In the genomic region with DNA sequence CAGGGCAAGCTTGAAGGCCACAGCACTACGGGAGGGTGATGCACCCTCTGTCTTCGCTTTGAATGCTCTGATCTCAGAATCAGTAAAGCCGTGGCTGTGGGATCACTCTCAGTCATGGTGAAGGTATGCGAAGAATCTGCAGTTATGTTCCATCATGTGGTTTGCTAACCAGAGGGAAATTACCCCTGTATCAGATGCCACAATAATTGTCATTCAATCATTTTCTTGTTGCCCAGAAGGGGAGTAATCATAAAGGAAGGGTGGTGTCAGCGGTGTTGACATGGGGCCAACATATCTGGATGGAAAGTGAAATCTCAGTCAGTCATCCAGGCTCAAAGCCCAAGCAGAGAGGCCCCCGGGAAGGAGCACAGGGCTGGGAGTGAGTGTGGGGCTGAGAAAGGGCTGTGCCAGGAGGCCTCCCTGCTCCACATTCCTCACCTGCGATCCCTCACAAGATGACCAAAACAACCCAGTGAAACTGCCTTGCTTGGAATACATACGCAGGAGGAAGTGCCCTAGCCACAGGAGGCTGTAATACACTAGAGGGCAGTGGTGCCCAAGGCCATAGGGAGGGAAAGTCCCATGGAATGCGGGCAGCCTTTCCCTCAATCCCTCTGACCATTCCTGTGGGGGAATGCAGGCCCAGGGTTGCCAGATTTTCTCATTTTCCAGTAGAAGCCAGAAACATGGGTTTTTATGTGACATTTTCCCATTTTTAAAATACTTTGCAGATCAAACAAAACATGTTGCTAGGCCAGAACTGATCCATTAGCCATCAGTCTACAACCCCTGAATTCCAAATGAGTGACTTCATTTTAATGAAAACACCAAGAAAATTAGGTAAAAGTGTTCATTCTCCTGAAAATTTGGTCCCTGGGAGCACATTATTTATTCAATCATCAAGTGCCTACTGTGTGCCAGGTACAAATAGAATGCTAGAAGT, we compare ENCODE assay signal across 9 cellular contexts.
DNase-seq lines count a peak whose midpoint lies in the region; ATAC-seq, FAIRE-seq and TF ChIP-seq lines count a peak whose summit lies in the region.
"Had no signal": no experiment of that assay in that cellular context is flagged by ENCODE, and none has a peak within 500 bp of the region (broad histone marks: within the 10 kb centered on the region; RNA-seq: fewer than 3 reads in every experiment).

No MANE protein-coding gene starts in this region.

- H3K4me2 ChIP-seq in A549: peak overlapping the region; percentile 64
- no peak overlapping the region for H3K4me2 ChIP-seq in neural progenitor cell

- H3K27me3 ChIP-seq in NT2/D1 (ENCODE audit: insufficient read depth, insufficient read length) (no peaks in the 10 kb centered on the region), neural progenitor cell (no peaks in the 10 kb centered on the region)

- H3K9ac ChIP-seq in NT2/D1 (ENCODE audit: insufficient read length, low read depth) (no peak overlapping the region), neural progenitor cell (no peak overlapping the region)

- 0 out of 5 replicates have a peak, but pooled peaks of 1 of the 2 experiments have one; percentile 10 for TF ChIP-seq EP300 in A549 (IDR thresholded peaks at IDR 0.05)

- H3K27ac ChIP-seq in A549: peak overlapping the region; percentile 54 to 83
- peak overlapping the region; percentile 85 for H3K27ac ChIP-seq in epithelial cell of prostate
- no peak overlapping the region for H3K27ac ChIP-seq in neural progenitor cell

- no peak overlapping the region for H3K4me3 Mint-ChIP-seq in neural progenitor cell
- no peak overlapping the region for H3K4me3 Mint-ChIP-seq in immature natural killer cell

- H3K4me1 Mint-ChIP-seq in neural progenitor cell (peaks cover 15% of the 10 kb centered on the region), immature natural killer cell (no peaks in the 10 kb centered on the region)
- H3K4me1 Mint-ChIP-seq: IgD-negative memory B cell had no signal

- H3K9me3 ChIP-seq in A549 (no peaks in the 10 kb centered on the region), NT2/D1 (ENCODE audit: insufficient read depth, low read length) (no peaks in the 10 kb centered on the region), neural progenitor cell (ENCODE audit: low read depth) (no peaks in the 10 kb centered on the region)

- WGBS in A549 (ENCODE audit: missing lambda C conversion rate): 3% methylated on average over 9 of the region's 9 CpGs

- TF ChIP-seq RAD21 in A549 (conservative IDR thresholded peaks at IDR 0.05 in 1 of 2, IDR thresholded peaks at IDR 0.05 in 1 of 2): peak; percentile 69 to 73

- H3F3A ChIP-seq in neural progenitor cell (ENCODE audit: low read depth): no peaks in the 10 kb centered on the region

- H3K36me3 ChIP-seq in NT2/D1 (ENCODE audit: insufficient read depth, insufficient read length, low read length) (no peaks in the 10 kb centered on the region), neural progenitor cell (no peaks in the 10 kb centered on the region)

- H3K9me3 Mint-ChIP-seq in neural progenitor cell: peaks cover 2% of the 10 kb centered on the region
- H3K9me3 Mint-ChIP-seq in immature natural killer cell: no peaks in the 10 kb centered on the region

- no peak for FAIRE-seq in A549 (lab: Jason Lieb, UNC)

- peaks cover 19% of the 10 kb centered on the region for H3K4me1 ChIP-seq in A549
- H3K4me1 ChIP-seq in NT2/D1 (ENCODE audit: insufficient read depth, insufficient read length): peaks cover 6% of the 10 kb centered on the region
- H3K4me1 ChIP-seq in neural progenitor cell: no peaks in the 10 kb centered on the region

- H3K79me2 ChIP-seq in neural progenitor cell (ENCODE audit: low read depth): no peaks in the 10 kb centered on the region

- no peak overlapping the region for H3K4me3 ChIP-seq in A549
- H3K4me3 ChIP-seq in NT2/D1 (ENCODE audit: insufficient read length, low read depth): no peak overlapping the region
- H3K4me3 ChIP-seq in neural progenitor cell: no peak overlapping the region

- H3K27ac Mint-ChIP-seq in neural progenitor cell: peak overlapping the region; percentile 32
- H3K27ac Mint-ChIP-seq in immature natural killer cell: no peak overlapping the region
- H3K27ac Mint-ChIP-seq: IgD-negative memory B cell had no signal

- ATAC-seq in A549: peak; percentile 96
- ATAC-seq in GM18873 (IDR thresholded peaks at IDR 0.05; ENCODE audit: low FRiP score, unreplicated experiment): no peak

- POLR2A ChIA-PET in A549 (lab: Yijun Ruan, JAX): no interaction called here

- CTCF ChIA-PET in A549 (lab: Yijun Ruan, JAX): interaction anchor here (0.8 to 1.5 kb wide), 7 partner anchors 11 to 408 kb away, joined by 3 to 6 read pairs (median 4); no protein-coding TSS in a partner anchor

- TF ChIP-seq CTCF in A549 (IDR thresholded peaks at IDR 0.05) (peak; percentile 59), neural progenitor cell (IDR thresholded peaks at IDR 0.05) (peak; percentile 61)

- H3K27me3 Mint-ChIP-seq in neural progenitor cell (ENCODE audit: insufficient read depth, low read depth): peaks cover 6% of the 10 kb centered on the region
- peaks cover 2 to 9% (median 4%) of the 10 kb centered on the region in 3 donors for H3K27me3 Mint-ChIP-seq in immature natural killer cell (ENCODE audit: low read depth in 3 of 3)

- peak overlapping the region; percentile 38 for H2AFZ ChIP-seq in neural progenitor cell (replicated peaks)

- TF ChIP-seq POLR2A in A549 (IDR thresholded peaks at IDR 0.05; ENCODE audit: low read length): no peak

- H3K36me3 Mint-ChIP-seq in neural progenitor cell (no peaks in the 10 kb centered on the region), immature natural killer cell (no peaks in the 10 kb centered on the region)
- H3K36me3 Mint-ChIP-seq: IgD-negative memory B cell had no signal

- H4K20me1 ChIP-seq in neural progenitor cell (ENCODE audit: low read depth): no peaks in the 10 kb centered on the region

- peak; percentile 70 to 79 for DNase-seq in A549 (ENCODE audit: low read depth in 1 of 2, low spot score in 1 of 2)
- peak; percentile 99 for DNase-seq in ELR (ENCODE audit: low read depth)
- peak; percentile 86 for DNase-seq in NT2/D1 (ENCODE audit: low read depth, low spot score)
- peak; percentile 85 for DNase-seq in epithelial cell of prostate (ENCODE audit: low read depth, low spot score)
- DNase-seq in neural progenitor cell (ENCODE audit: low spot score): peak; percentile 65
- no peak for DNase-seq in immature natural killer cell
- DNase-seq in NCI-H1105 treated with DMSO at 0.1 percent for 48 hours (lab: John Stamatoyannopoulos, UW): no peak

TF ChIP-seq in A549, 52 proteins besides CTCF, POLR2A, EP300 and RAD21 (continues in another document):
- TF ChIP-seq ZNF302 (CRISPR knock-in tag; IDR thresholded peaks at IDR 0.05) (no peak), POLR2AphosphoS2 (conservative IDR thresholded peaks at IDR 0.05; ENCODE audit: low read length) (no peak), PBX3 (IDR thresholded peaks at IDR 0.05) (no peak), ZC3H11A (IDR thresholded peaks at IDR 0.05) (no peak), HMGXB4 (CRISPR knock-in tag; IDR thresholded peaks at IDR 0.05; ENCODE audit: borderline replicate concordance) (no peak), RCOR1 (IDR thresholded peaks at IDR 0.05; ENCODE audit: low read depth, low read length) (no peak), GATA3 (IDR thresholded peaks at IDR 0.05; ENCODE audit: borderline replicate concordance) (peak; percentile 38; the same call in 1 of the 2 replicates), JUN (IDR thresholded peaks at IDR 0.05) (0 out of 5 replicates have a peak, but pooled peaks of 1 of the 2 experiments have one; percentile 20), ZSCAN20 (CRISPR knock-in tag; IDR thresholded peaks at IDR 0.05) (no peak), SMC3 (IDR thresholded peaks at IDR 0.05) (peak; percentile 58), SREBF2 (IDR thresholded peaks at IDR 0.05) (no peak), RNF2 (IDR thresholded peaks at IDR 0.05; ENCODE audit: borderline replicate concordance, low read depth) (no peak), NPAS2 (CRISPR knock-in tag; IDR thresholded peaks at IDR 0.05; ENCODE audit: borderline replicate concordance) (no peak), HEYL (CRISPR knock-in tag; IDR thresholded peaks at IDR 0.05) (no peak), FOXS1 (CRISPR knock-in tag; IDR thresholded peaks at IDR 0.05) (no peak), MYC (IDR thresholded peaks at IDR 0.05; ENCODE audit: borderline replicate concordance, low read length) (no peak), HOXB13 (CRISPR knock-in tag; IDR thresholded peaks at IDR 0.05; ENCODE audit: low read depth) (no peak), MAFK (IDR thresholded peaks at IDR 0.05; ENCODE audit: partially characterized antibody) (no peak), MAX (IDR thresholded peaks at IDR 0.05) (peak; percentile 41; the same call in 1 of the 2 replicates), ESRRA (IDR thresholded peaks at IDR 0.05; ENCODE audit: borderline replicate concordance, low read length) (no peak), KDM1A (IDR thresholded peaks at IDR 0.05; ENCODE audit: low read depth) (no peak)

Comparison
In these comparisons a context has a peak if more than half of its experiments do, and no peak if none do; other contexts are left out.
1. DNase-seq: peak in A549 (2 of 2), ELR (single experiment), NT2/D1 (single experiment), epithelial cell of prostate (single experiment) and neural progenitor cell (single experiment); none in immature natural killer cell (0 of 3) and NCI-H1105 treated with DMSO at 0.1 percent for 48 hours (single experiment).